Comparison of ENCODE assay signal across 8 cellular contexts in genomic region chr5:443239-444151, GRCh38. TPM values are rescaled to one million over a fixed set of nuclear protein-coding genes. Genes with fewer than 3 reads are reported as not detected.
DNase-seq lines count a peak whose midpoint lies in the region; ATAC-seq and TF ChIP-seq lines count a peak whose summit lies in the region.

No MANE protein-coding gene starts in this region.

- TF ChIP-seq POLR2A in GM19193 (IDR thresholded peaks at IDR 0.05; ENCODE audit: extremely low read depth, insufficient read depth, insufficient read length) (peak; percentile 12), upper lobe of left lung (IDR thresholded peaks at IDR 0.05) (peak in 1 of 4 donors; percentile 58)

- intact Hi-C loops in A673 (cut with micrococcal nuclease; ENCODE audit: unreplicated experiment): no loop called here

- H3K27ac ChIP-seq in A673 (ENCODE audit: low read depth, low read length, poor library complexity, severe bottlenecking): peak overlapping the region; percentile 86
- peak overlapping the region; percentile 83 for H3K27ac ChIP-seq in VCaP
- H3K27ac ChIP-seq in muscle layer of colon (ENCODE audit: low read depth, low read length): peak overlapping the region; percentile 80
- peak overlapping the region; percentile 79 to 89 (median 86) for H3K27ac ChIP-seq in upper lobe of left lung

- DNase-seq in A673 (ENCODE audit: low spot score) (peak; percentile 23), upper lobe of left lung (peak; percentile 22 to 79), dedifferentiated amniotic fluid mesenchymal stem cell (ENCODE audit: extremely low spot score) (no peak)
- DNase-seq in effector memory CD8-positive, alpha-beta T cell: peak; percentile 31 to 39 (median 36)

- no TSS peak for BruUV-seq in A673 (replicated peaks; lab: Mats Ljungman, UMichigan)

- peaks cover 9% of the 10 kb centered on the region for H3K4me1 ChIP-seq in A673 (ENCODE audit: insufficient read depth, low read length, poor library complexity, severe bottlenecking)
- peaks cover 22% of the 10 kb centered on the region for H3K4me1 ChIP-seq in muscle layer of colon (ENCODE audit: insufficient read depth, low read length)
- peaks cover 18 to 44% (median 20%) of the 10 kb centered on the region in 4 donors for H3K4me1 ChIP-seq in upper lobe of left lung

- no peak for TF ChIP-seq EP300 in upper lobe of left lung (IDR thresholded peaks at IDR 0.05)

- CTCF ChIA-PET in A673 (lab: Charles Lee): no interaction called here

- H3K27ac Mint-ChIP-seq in effector memory CD8-positive, alpha-beta T cell: peak overlapping the region; percentile 91 to 97

- peaks cover 28 to 41% of the 10 kb centered on the region in 2 donors for H3K4me1 Mint-ChIP-seq in effector memory CD8-positive, alpha-beta T cell (ENCODE audit: low read depth in 2 of 2)

- TF ChIP-seq CTCF in A673 (conservative IDR thresholded peaks at IDR 0.05; ENCODE audit: low read depth, low read length) (no peak), VCaP (conservative IDR thresholded peaks at IDR 0.05) (no peak), upper lobe of left lung (IDR thresholded peaks at IDR 0.05) (no peak)

- peaks cover 41% of the 10 kb centered on the region for H3K36me3 Mint-ChIP-seq in effector memory CD8-positive, alpha-beta T cell (ENCODE audit: insufficient read depth)

- H3K4me3 ChIP-seq in A673 (ENCODE audit: low read depth, low read length, poor library complexity, severe bottlenecking) (peak overlapping the region; percentile 97), muscle layer of colon (ENCODE audit: low read depth in 1 of 2, low read length in 2 of 2) (peak overlapping the region; percentile 97 to 99), upper lobe of left lung (peak overlapping the region; percentile 92 to 97 (median 96))

- H3K9ac ChIP-seq in muscle layer of colon (ENCODE audit: low read length): peak overlapping the region; percentile 78

- H3K9me3 ChIP-seq in A673 (ENCODE audit: low read depth, low read length, poor library complexity, severe bottlenecking) (no peaks in the 10 kb centered on the region), muscle layer of colon (ENCODE audit: low read length) (no peaks in the 10 kb centered on the region), upper lobe of left lung (no peaks in the 10 kb centered on the region)

- H3K27me3 Mint-ChIP-seq in effector memory CD8-positive, alpha-beta T cell: no peaks in the 10 kb centered on the region

- no peaks in the 10 kb centered on the region for H3K9me3 Mint-ChIP-seq in effector memory CD8-positive, alpha-beta T cell

- H3K27me3 ChIP-seq in A673 (replicated peaks; ENCODE audit: insufficient read depth, low read depth, low read length, poor library complexity): no peaks in the 10 kb centered on the region
- no peaks in the 10 kb centered on the region for H3K27me3 ChIP-seq in muscle layer of colon (ENCODE audit: control insufficient read depth in 1 of 2, insufficient read depth in 2 of 2, low read length in 2 of 2)
- H3K27me3 ChIP-seq in upper lobe of left lung: no peaks in the 10 kb centered on the region

- H3K36me3 ChIP-seq in A673 (ENCODE audit: insufficient read depth, low read length, poor library complexity, severe bottlenecking) (peaks cover 23% of the 10 kb centered on the region), muscle layer of colon (ENCODE audit: insufficient read depth, low read length) (peaks cover 29% of the 10 kb centered on the region), upper lobe of left lung (peaks cover 11 to 25% (median 20%) of the 10 kb centered on the region in 4 donors)

- 10 to 19% methylated on average over 2 to 51 of the region's 62 CpGs for WGBS in upper lobe of left lung, 2 donors

- peak overlapping the region; percentile 91 to 98 for H3K4me3 Mint-ChIP-seq in effector memory CD8-positive, alpha-beta T cell

- POLR2A ChIA-PET in A673 (lab: Charles Lee; ENCODE audit: low non-redundant PET): no interaction called here

- ATAC-seq in HG03442 (IDR thresholded peaks at IDR 0.05; ENCODE audit: unreplicated experiment) (peak; percentile 16), upper lobe of left lung (ENCODE audit: low FRiP score in 2 of 2) (no peak)
- peak; percentile 59 for ATAC-seq in effector memory CD8-positive, alpha-beta T cell (replicated peaks)

RNA-seq across cellular contexts. Expression of gene EXOC3, which starts 0.5 kb away (rescaled TPM):
- total RNA-seq in A673 (2021): 46.7 and 53.8 TPM in 2 replicates
- 100 to 1,000 TPM in 2 of 6 donors, 10 to 100 TPM in 4; 43.6 to 149 (median 64.5) TPM for total RNA-seq in upper lobe of left lung

Comparison
In these comparisons a context has a peak if more than half of its experiments do, and no peak if none do; other contexts are left out.
1. ATAC-seq: peak in HG03442 (single experiment) and effector memory CD8-positive, alpha-beta T cell (single experiment); none in upper lobe of left lung (0 of 2).
2. Peak in every context shown above with its lines, with median percentiles within 50 percentile points of each other: H3K27ac ChIP-seq and H3K4me3 ChIP-seq.